18 cellular contexts compared by ENCODE assay signal in genomic region chr11:73034330-73034729, GRCh38.
A peak's percentile ranks its signal among the peaks of the same experiment; 100 is the strongest.
DNase-seq lines count a peak whose midpoint lies in the region; ATAC-seq and TF ChIP-seq lines count a peak whose summit lies in the region.
"Had no signal": no experiment of that assay in that cellular context is flagged by ENCODE, and none has a peak within 500 bp of the region (broad histone marks: within the 10 kb centered on the region; RNA-seq: fewer than 3 reads in every experiment).

No MANE protein-coding gene starts in this region.

- DNase-seq in stimulated activated CD4-positive, alpha-beta T cell treated with anti-CD3 and anti-CD28 coated beads, Interleukin-4, amount 100 ng/mL, for 24 hours: peak; percentile 11
- DNase-seq in stimulated activated CD4-positive, alpha-beta T cell treated with anti-CD3 and anti-CD28 coated beads, Interleukin-2, amount 100 ng/mL, for 24 hours: no peak
- DNase-seq in T-helper 17 cell (no peak), endodermal cell (no peak), activated gamma-delta T cell (lab: John Stamatoyannopoulos, UW) (no peak), DMS79 (lab: John Stamatoyannopoulos, UW) (no peak), left cardiac atrium (no peak)
- DNase-seq: amniotic stem cell; DMS153; hippocampal formation; kidney glomerular epithelial cell; MV-4-11; NCI-H2029 treated with DMSO at 0.1 percent for 48 hours; NCI-H526; ovary; PC-9; stimulated activated CD4-positive, alpha-beta T cell treated with anti-CD3 and anti-CD28 coated beads, Interleukin-2, amount 100 ng/mL, for 48 hours had no signal

- peak overlapping the region; percentile 12 for H3K4me3 ChIP-seq in endodermal cell (ENCODE audit: low read length)
- H3K4me3 ChIP-seq: ovary, PC-9 had no signal

- H3K36me3 ChIP-seq in endodermal cell (ENCODE audit: control insufficient read depth, insufficient read depth, low read length): no peaks in the 10 kb centered on the region
- H3K36me3 ChIP-seq: ovary had no signal

- no peak for TF ChIP-seq CTCF in endodermal cell (conservative IDR thresholded peaks at IDR 0.05)

- no peaks in the 10 kb centered on the region for H3K4me1 ChIP-seq in endodermal cell (ENCODE audit: control insufficient read depth, insufficient read depth, low read length)

- H3K36me3 Mint-ChIP-seq in T-helper 17 cell (ENCODE audit: low read depth) (peaks cover 3% of the 10 kb centered on the region), endodermal cell (ENCODE audit: low read depth) (no peaks in the 10 kb centered on the region)

- H3K4me1 Mint-ChIP-seq in T-helper 17 cell (peaks cover 24% of the 10 kb centered on the region), endodermal cell (peaks cover 16% of the 10 kb centered on the region)

- intact Hi-C loops in left cardiac atrium (cut with DNase I): no loop called here

- no peaks in the 10 kb centered on the region for H3K27me3 ChIP-seq in endodermal cell (ENCODE audit: control insufficient read depth, insufficient read depth, low read length, poor library complexity, severe bottlenecking)
- H3K27me3 ChIP-seq: ovary had no signal

- H3K4me3 Mint-ChIP-seq in T-helper 17 cell (peak overlapping the region; percentile 75), endodermal cell (no peak overlapping the region)

- ATAC-seq in T-helper 17 cell: peak; percentile 95
- ATAC-seq in HG03139 (IDR thresholded peaks at IDR 0.05; ENCODE audit: unreplicated experiment): no peak
- no peak for ATAC-seq in left cardiac atrium

- 82% methylated on average over 3 of the region's 3 CpGs; no CpG with 5 or more reads in 1 of the 2 experiments for WGBS in endodermal cell (ENCODE audit: insufficient coverage in 1 of 2, insufficient read length in 1 of 2), 2 experiments

- H3K9me3 ChIP-seq in T-helper 17 cell (ENCODE audit: control insufficient read depth, low read length, poor library complexity, severe bottlenecking) (no peaks in the 10 kb centered on the region), endodermal cell (ENCODE audit: control insufficient read depth, low read length) (no peaks in the 10 kb centered on the region)
- H3K9me3 ChIP-seq: ovary had no signal

- no peak overlapping the region for H3K9ac ChIP-seq in endodermal cell (ENCODE audit: extremely low read depth, low read length, poor library complexity, severe bottlenecking)

- H3K9me3 Mint-ChIP-seq in endodermal cell: peaks cover 2% of the 10 kb centered on the region

- H3K27me3 Mint-ChIP-seq in T-helper 17 cell (no peaks in the 10 kb centered on the region), endodermal cell (ENCODE audit: insufficient read depth) (no peaks in the 10 kb centered on the region)

- H3K27ac Mint-ChIP-seq in T-helper 17 cell: peak overlapping the region; percentile 90
- H3K27ac Mint-ChIP-seq in endodermal cell: no peak overlapping the region

- H3K27ac ChIP-seq in endodermal cell (ENCODE audit: low read depth, low read length): no peak overlapping the region
- H3K27ac ChIP-seq: ovary, PC-9 had no signal
